Comparison of ENCODE assay signal across 17 cellular contexts in the genomic region with DNA sequence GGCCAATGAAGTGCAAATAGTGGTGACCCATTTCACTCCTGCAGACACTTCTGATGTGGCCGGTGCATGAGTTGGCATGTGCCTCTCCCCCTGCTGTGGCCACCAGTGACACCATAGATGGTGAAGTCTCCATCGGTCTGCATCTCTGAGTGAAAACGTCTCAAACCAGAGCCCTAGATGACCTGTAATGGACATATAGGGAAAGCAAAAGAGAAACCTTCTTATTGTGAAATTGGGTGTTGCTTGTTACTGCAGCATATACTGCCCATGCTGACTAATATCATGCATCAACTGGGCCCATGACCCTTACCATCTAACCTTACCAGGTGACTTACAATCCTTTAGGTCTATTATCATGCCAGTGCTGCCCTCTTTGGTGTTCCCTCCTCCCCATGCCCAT. TPM values are rescaled to one million over a fixed set of nuclear protein-coding genes. Genes with fewer than 3 reads are reported as not detected.
DNase-seq lines count a peak whose midpoint lies in the region; ATAC-seq, FAIRE-seq and TF ChIP-seq lines count a peak whose summit lies in the region.
"Had no signal": no experiment of that assay in that cellular context is flagged by ENCODE, and none has a peak within 500 bp of the region (broad histone marks: within the 10 kb centered on the region; RNA-seq: fewer than 3 reads in every experiment).

No MANE protein-coding gene starts in this region.

- peaks cover 21% of the 10 kb centered on the region for H3K4me1 Mint-ChIP-seq in activated naive CD8-positive, alpha-beta T cell treated with anti-CD3 and anti-CD28 coated beads, Interleukin-2, amount 50 U/mL, for 24 hours
- H3K4me1 Mint-ChIP-seq in neural crest cell: no peaks in the 10 kb centered on the region
- H3K4me1 Mint-ChIP-seq in stimulated activated naive B cell treated with anti-CD40 and anti-IgM and Interleukin-4, amounts not matched to agents 10 μg/mL and 1 μg/mL and 100 μg/mL, for 72 hours: peaks cover 17 to 22% of the 10 kb centered on the region in 2 donors

- H3K4me3 Mint-ChIP-seq in activated naive CD8-positive, alpha-beta T cell treated with anti-CD3 and anti-CD28 coated beads, Interleukin-2, amount 50 U/mL, for 24 hours: no peak overlapping the region
- no peak overlapping the region for H3K4me3 Mint-ChIP-seq in neural crest cell
- H3K4me3 Mint-ChIP-seq in stimulated activated naive B cell treated with anti-CD40 and anti-IgM and Interleukin-4, amounts not matched to agents 10 μg/mL and 1 μg/mL and 100 μg/mL, for 72 hours: no peak overlapping the region

- DNase-seq in HepG2 (ENCODE audit: low spot score) (no peak), right lobe of liver (no peak), neural crest cell (ENCODE audit: low read depth, low spot score) (no peak), T-helper 2 cell (no peak), left ventricle myocardium inferior (no peak)
- DNase-seq in activated naive CD8-positive, alpha-beta T cell treated with anti-CD3 and anti-CD28 coated beads, Interleukin-2, amount 50 U/mL, for 24 hours: no peak
- no peak for DNase-seq in stimulated activated naive B cell treated with anti-CD40 and anti-IgM and Interleukin-4, amounts not matched to agents 10 μg/mL and 1 μg/mL and 100 μg/mL, for 72 hours
- no peak for DNase-seq in activated CD8-positive, alpha-beta memory T cell treated with anti-CD3 and anti-CD28 coated beads for 24 hours
- DNase-seq: CD8-positive, alpha-beta T cell; GOT3; KG1; MV-4-11; NCI-H1694 treated with DMSO at 0.1 percent for 48 hours; SIG-M5 had no signal

- TF ChIP-seq EP300 in HepG2 (IDR thresholded peaks at IDR 0.05; ENCODE audit: low read depth in 2 of 2, low read length in 2 of 2): no peak
- no peak for TF ChIP-seq EP300 in HepG2 (CRISPR knock-in tag; IDR thresholded peaks at IDR 0.05; ENCODE audit: borderline replicate concordance)

- BruUV-seq in HepG2 (replicated peaks; lab: Mats Ljungman, UMichigan): no TSS peak

- H2AFZ ChIP-seq in HepG2 (ENCODE audit: low read length): no peak overlapping the region

- CTCF ChIA-PET in HepG2 (lab: Yijun Ruan, JAX; ENCODE audit: low intra/inter-chr PET ratio, low total read pairs): interaction anchor here (1.0 to 2.5 kb wide), 4 partner anchors 40 to 342 kb away, joined by 3 to 49 read pairs (median 8); partner anchors contain the start of gene CD6

- no peak for FAIRE-seq in HepG2 (lab: Jason Lieb, UNC)
- FAIRE-seq: GM12891, GM18507 had no signal

- no peak overlapping the region for H3K9ac ChIP-seq in HepG2 (ENCODE audit: insufficient read depth, low read depth, low read length)

- no peak overlapping the region for H3K27ac ChIP-seq in HepG2 (ENCODE audit: extremely low read length, insufficient read depth, low read length)
- H3K27ac ChIP-seq in right lobe of liver: no peak overlapping the region
- H3K27ac ChIP-seq in left ventricle myocardium inferior (replicated peaks): no peak overlapping the region
- H3K27ac ChIP-seq: RWPE1 had no signal

- H3K9me3 Mint-ChIP-seq in activated naive CD8-positive, alpha-beta T cell treated with anti-CD3 and anti-CD28 coated beads, Interleukin-2, amount 50 U/mL, for 24 hours: no peaks in the 10 kb centered on the region
- peaks cover 4% of the 10 kb centered on the region for H3K9me3 Mint-ChIP-seq in neural crest cell
- peaks cover 3 to 5% of the 10 kb centered on the region in 2 donors for H3K9me3 Mint-ChIP-seq in stimulated activated naive B cell treated with anti-CD40 and anti-IgM and Interleukin-4, amounts not matched to agents 10 μg/mL and 1 μg/mL and 100 μg/mL, for 72 hours
- H3K9me3 Mint-ChIP-seq: CD8-positive, alpha-beta T cell had no signal

- H4K20me1 ChIP-seq in HepG2 (ENCODE audit: insufficient read depth, low read length): no peaks in the 10 kb centered on the region

- H3K4me3 ChIP-seq in HepG2 (replicated peaks in 1 of 3; ENCODE audit: insufficient read depth in 1 of 3, low read depth in 2 of 3, low read length in 3 of 3) (no peak overlapping the region), right lobe of liver (no peak overlapping the region), left ventricle myocardium inferior (no peak overlapping the region)

- intact Hi-C loops in HepG2 (cut with micrococcal nuclease; ENCODE audit: unreplicated experiment) (loop anchor here (1.0 kb wide), 3 partner anchors 44 to 274 kb away; no protein-coding TSS in a partner anchor), right lobe of liver (cut with DNase I) (no loop called here), left ventricle myocardium inferior (cut with micrococcal nuclease) (no loop called here)

- no peak for TF ChIP-seq POLR2A in HepG2 (IDR thresholded peaks at IDR 0.05; ENCODE audit: insufficient read depth in 1 of 2, low read depth in 2 of 2, low read length in 2 of 2)
- TF ChIP-seq POLR2A in right lobe of liver (IDR thresholded peaks at IDR 0.05): no peak

- peak overlapping the region; percentile 3 for H3K27ac Mint-ChIP-seq in activated naive CD8-positive, alpha-beta T cell treated with anti-CD3 and anti-CD28 coated beads, Interleukin-2, amount 50 U/mL, for 24 hours
- H3K27ac Mint-ChIP-seq in neural crest cell (ENCODE audit: unreplicated experiment): peak overlapping the region; percentile 21
- peak overlapping the region; percentile 47 for H3K27ac Mint-ChIP-seq in stimulated activated naive B cell treated with anti-CD40 and anti-IgM and Interleukin-4, amounts not matched to agents 10 μg/mL and 1 μg/mL and 100 μg/mL, for 72 hours

- H3K79me2 ChIP-seq in HepG2 (ENCODE audit: insufficient read depth, low read length): no peaks in the 10 kb centered on the region

- WGBS in HepG2 (ENCODE audit: low lambda C conversion rate): 33% methylated on average over 3 of the region's 3 CpGs
- 81% methylated on average over 3 of the region's 3 CpGs for WGBS in right lobe of liver (ENCODE audit: insufficient coverage, low coverage, low lambda C conversion rate, missing lambda C conversion rate)

- TF ChIP-seq RAD21 in HepG2 (CRISPR knock-in tag; IDR thresholded peaks at IDR 0.05): no peak

- no peak for TF ChIP-seq CTCF in HepG2 (CRISPR knock-in tag; IDR thresholded peaks at IDR 0.05)
- TF ChIP-seq CTCF in right lobe of liver (IDR thresholded peaks at IDR 0.05): no peak
- TF ChIP-seq CTCF in neural crest cell (conservative IDR thresholded peaks at IDR 0.05): no peak
- TF ChIP-seq CTCF in left ventricle myocardium inferior (IDR thresholded peaks at IDR 0.05; ENCODE audit: borderline replicate concordance): no peak

- H3K27me3 ChIP-seq in HepG2 (ENCODE audit: control insufficient read depth in 1 of 2, insufficient read depth in 2 of 2, low read length in 2 of 2): peaks cover 1 to 37% of the 10 kb centered on the region in 2 experiments; a peak in 2 of 5 replicates
- H3K27me3 ChIP-seq in right lobe of liver: no peaks in the 10 kb centered on the region
- peaks cover 49% of the 10 kb centered on the region for H3K27me3 ChIP-seq in left ventricle myocardium inferior (ENCODE audit: low read depth)

- ATAC-seq in HepG2: no peak
- no peak for ATAC-seq in right lobe of liver
- ATAC-seq in activated naive CD8-positive, alpha-beta T cell treated with anti-CD3 and anti-CD28 coated beads, Interleukin-2, amount 50 U/mL, for 24 hours: no peak
- peak in 1 of 2 donors; percentile 23 for ATAC-seq in stimulated activated naive B cell treated with anti-CD40 and anti-IgM and Interleukin-4, amounts not matched to agents 10 μg/mL and 1 μg/mL and 100 μg/mL, for 72 hours (replicated peaks)
- ATAC-seq: CD8-positive, alpha-beta T cell had no signal

- POLR2A ChIA-PET in HepG2 (lab: Yijun Ruan, JAX): no interaction called here

- H3K36me3 Mint-ChIP-seq in activated naive CD8-positive, alpha-beta T cell treated with anti-CD3 and anti-CD28 coated beads, Interleukin-2, amount 50 U/mL, for 24 hours (ENCODE audit: low read depth): no peaks in the 10 kb centered on the region
- H3K36me3 Mint-ChIP-seq in neural crest cell (ENCODE audit: low read depth): no peaks in the 10 kb centered on the region
- peaks cover 0 to 4% of the 10 kb centered on the region in 2 donors for H3K36me3 Mint-ChIP-seq in stimulated activated naive B cell treated with anti-CD40 and anti-IgM and Interleukin-4, amounts not matched to agents 10 μg/mL and 1 μg/mL and 100 μg/mL, for 72 hours
- H3K36me3 Mint-ChIP-seq: CD8-positive, alpha-beta T cell had no signal

- no peaks in the 10 kb centered on the region for H3K4me1 ChIP-seq in HepG2 (ENCODE audit: insufficient read depth, low read length)
- H3K4me1 ChIP-seq in right lobe of liver: no peaks in the 10 kb centered on the region
- no peaks in the 10 kb centered on the region for H3K4me1 ChIP-seq in left ventricle myocardium inferior

- peaks cover 3% of the 10 kb centered on the region for H3K27me3 Mint-ChIP-seq in activated naive CD8-positive, alpha-beta T cell treated with anti-CD3 and anti-CD28 coated beads, Interleukin-2, amount 50 U/mL, for 24 hours
- peaks cover 26% of the 10 kb centered on the region for H3K27me3 Mint-ChIP-seq in neural crest cell (ENCODE audit: low read depth)
- H3K27me3 Mint-ChIP-seq in stimulated activated naive B cell treated with anti-CD40 and anti-IgM and Interleukin-4, amounts not matched to agents 10 μg/mL and 1 μg/mL and 100 μg/mL, for 72 hours: no peaks in the 10 kb centered on the region

- H3K9me3 ChIP-seq in HepG2 (ENCODE audit: low read length): no peaks in the 10 kb centered on the region
- H3K9me3 ChIP-seq in right lobe of liver: no peaks in the 10 kb centered on the region
- H3K9me3 ChIP-seq in left ventricle myocardium inferior (replicated peaks): peaks cover 4% of the 10 kb centered on the region

- H3K4me2 ChIP-seq in HepG2 (ENCODE audit: low read depth, low read length): no peak overlapping the region

- in situ Hi-C loops in HepG2 (cut with HindIII; ENCODE audit: extremely low pct_ligation_motif_present, low pct_unique_long_range_greater_than_20kb): no loop called here

- H3K36me3 ChIP-seq in HepG2 (replicated peaks in 1 of 2; ENCODE audit: control insufficient read depth in 1 of 2, insufficient read depth in 2 of 2, low read length in 2 of 2): no peaks in the 10 kb centered on the region
- H3K36me3 ChIP-seq in right lobe of liver: no peaks in the 10 kb centered on the region
- no peaks in the 10 kb centered on the region for H3K36me3 ChIP-seq in left ventricle myocardium inferior

RNA-seq across cellular contexts. Expression of gene VPS37C, which starts 11.7 kb away (rescaled TPM):
- total RNA-seq in HepG2 (2016; rRNA removed; fragmentation: Illumina TruSeq; extraction: Trizol): 8.0 and 8.8 TPM in 2 replicates
- 5.5 and 8.1 TPM in 2 replicates for total RNA-seq in HepG2 (2016; cell fraction: cytosol; rRNA removed; fragmentation: Illumina TruSeq; extraction: Trizol; ENCODE audit: low read depth)
- total RNA-seq in HepG2 (2016; cell fraction: insoluble cytoplasmic fraction; rRNA removed; fragmentation: Illumina TruSeq; extraction: Trizol): 6.1 and 10.4 TPM in 2 replicates
- total RNA-seq in HepG2 (2016; cell fraction: membrane; rRNA removed; fragmentation: Illumina TruSeq; extraction: Trizol): 9.9 and 11.8 TPM in 2 replicates
- 6.8 and 8.7 TPM in 2 replicates for total RNA-seq in HepG2 (2016; cell fraction: nucleus; rRNA removed; fragmentation: Illumina TruSeq; extraction: Trizol)
- polyA plus RNA-seq in HepG2 (2011; rRNA removed): 7.5 and 8.8 TPM in 2 replicates
- polyA plus RNA-seq in HepG2 (2011; cell fraction: cytosol; rRNA removed): 7.1 and 8.8 TPM in 2 replicates
- 17.8 and 18.7 TPM in 2 replicates for polyA plus RNA-seq in HepG2 (2011; cell fraction: nucleus; rRNA removed)
- polyA plus RNA-seq in HepG2 (2012): 9.1 and 10.1 TPM in 2 replicates
- polyA plus RNA-seq in HepG2 (2016; cell fraction: cytosol; fragmentation: Illumina TruSeq; extraction: Trizol; ENCODE audit: low read depth): 3.4 and 4.2 TPM in 2 replicates
- 8.1 and 12.2 TPM in 2 replicates for polyA plus RNA-seq in HepG2 (2016; cell fraction: insoluble cytoplasmic fraction; fragmentation: Illumina TruSeq; extraction: Trizol; ENCODE audit: low read depth)
- polyA plus RNA-seq in HepG2 (2016; cell fraction: membrane; fragmentation: Illumina TruSeq; extraction: Trizol; ENCODE audit: low read depth): 8.7 and 10.6 TPM in 2 replicates
- 14.6 and 15.9 TPM in 2 replicates for polyA plus RNA-seq in HepG2 (2016; cell fraction: nucleus; fragmentation: Illumina TruSeq; extraction: Trizol; ENCODE audit: insufficient read depth, low read depth)
- polyA minus RNA-seq in HepG2 (2011; rRNA and poly(A)+ RNA removed; ENCODE audit: low replicate concordance): 9.3 and 11.0 TPM in 2 replicates
- polyA minus RNA-seq in HepG2 (2011; cell fraction: cytosol; rRNA and poly(A)+ RNA removed): 2.6 and 4.1 TPM in 2 replicates
- 7.6 and 10.3 TPM in 2 replicates for polyA minus RNA-seq in HepG2 (2011; cell fraction: nucleus; rRNA and poly(A)+ RNA removed)
- total RNA-seq in right lobe of liver: 1 to 10 TPM; 4.6 to 7.6 (median 6.0) TPM
- 25.8 and 26.0 TPM in 2 replicates for total RNA-seq in neural crest cell
- total RNA-seq in left ventricle myocardium inferior: 15.8 TPM

RNA-seq across cellular contexts. Expression of gene PGA3, which starts 30.4 kb away (rescaled TPM):
- total RNA-seq in HepG2 (2016; rRNA removed; fragmentation: Illumina TruSeq; extraction: Trizol) (not detected in 2 replicates), right lobe of liver (under 1 TPM in 3 of 6 experiments, not detected in 3; 0.15 to 0.55 (median 0.23) TPM), neural crest cell (not detected in 2 replicates), left ventricle myocardium inferior (0.19 TPM)
- total RNA-seq in HepG2 (2016; cell fraction: cytosol; rRNA removed; fragmentation: Illumina TruSeq; extraction: Trizol; ENCODE audit: low read depth): not detected in 2 replicates
- total RNA-seq in HepG2 (2016; cell fraction: insoluble cytoplasmic fraction; rRNA removed; fragmentation: Illumina TruSeq; extraction: Trizol): not detected in 2 replicates
- total RNA-seq in HepG2 (2016; cell fraction: membrane; rRNA removed; fragmentation: Illumina TruSeq; extraction: Trizol): not detected in 2 replicates
- not detected in 2 replicates for total RNA-seq in HepG2 (2016; cell fraction: nucleus; rRNA removed; fragmentation: Illumina TruSeq; extraction: Trizol)
- polyA plus RNA-seq in HepG2 (2011; rRNA removed): not detected in 2 replicates
- not detected in 2 replicates for polyA plus RNA-seq in HepG2 (2011; cell fraction: cytosol; rRNA removed)
- not detected in 2 replicates for polyA plus RNA-seq in HepG2 (2011; cell fraction: nucleus; rRNA removed)
- not detected in 2 replicates for polyA plus RNA-seq in HepG2 (2012)
- not detected in 2 replicates for polyA plus RNA-seq in HepG2 (2016; cell fraction: cytosol; fragmentation: Illumina TruSeq; extraction: Trizol; ENCODE audit: low read depth)
- not detected in 2 replicates for polyA plus RNA-seq in HepG2 (2016; cell fraction: insoluble cytoplasmic fraction; fragmentation: Illumina TruSeq; extraction: Trizol; ENCODE audit: low read depth)
- not detected in 2 replicates for polyA plus RNA-seq in HepG2 (2016; cell fraction: membrane; fragmentation: Illumina TruSeq; extraction: Trizol; ENCODE audit: low read depth)
- not detected in 2 replicates for polyA plus RNA-seq in HepG2 (2016; cell fraction: nucleus; fragmentation: Illumina TruSeq; extraction: Trizol; ENCODE audit: insufficient read depth, low read depth)
- polyA minus RNA-seq in HepG2 (2011; rRNA and poly(A)+ RNA removed; ENCODE audit: low replicate concordance): not detected in 2 replicates
- not detected in 2 replicates for polyA minus RNA-seq in HepG2 (2011; cell fraction: cytosol; rRNA and poly(A)+ RNA removed)
- not detected in 2 replicates for polyA minus RNA-seq in HepG2 (2011; cell fraction: nucleus; rRNA and poly(A)+ RNA removed)
- total RNA-seq: CD8-positive, alpha-beta T cell had no signal

RNA-seq across cellular contexts. Expression of gene PGA4, which starts 49.3 kb away (rescaled TPM):
- total RNA-seq in HepG2 (2016; rRNA removed; fragmentation: Illumina TruSeq; extraction: Trizol) (not detected in 2 replicates), right lobe of liver (1 to 10 TPM in 1 of 6 experiments, under 1 TPM in 3, not detected in 2; 0.15 to 1.5 (median 0.52) TPM), neural crest cell (not detected in 2 replicates), left ventricle myocardium inferior (1.3 TPM)
- not detected in 2 replicates for total RNA-seq in HepG2 (2016; cell fraction: cytosol; rRNA removed; fragmentation: Illumina TruSeq; extraction: Trizol; ENCODE audit: low read depth)
- total RNA-seq in HepG2 (2016; cell fraction: insoluble cytoplasmic fraction; rRNA removed; fragmentation: Illumina TruSeq; extraction: Trizol): not detected in 2 replicates
- total RNA-seq in HepG2 (2016; cell fraction: membrane; rRNA removed; fragmentation: Illumina TruSeq; extraction: Trizol): not detected in 2 replicates
- not detected in 2 replicates for total RNA-seq in HepG2 (2016; cell fraction: nucleus; rRNA removed; fragmentation: Illumina TruSeq; extraction: Trizol)
- polyA plus RNA-seq in HepG2 (2011; rRNA removed): not detected in 2 replicates
- polyA plus RNA-seq in HepG2 (2011; cell fraction: cytosol; rRNA removed): not detected in 2 replicates
- not detected in 2 replicates for polyA plus RNA-seq in HepG2 (2011; cell fraction: nucleus; rRNA removed)
- polyA plus RNA-seq in HepG2 (2012): 0.17 TPM in 1 of 2 replicates, not detected in the other
- polyA plus RNA-seq in HepG2 (2016; cell fraction: cytosol; fragmentation: Illumina TruSeq; extraction: Trizol; ENCODE audit: low read depth): not detected in 2 replicates
- polyA plus RNA-seq in HepG2 (2016; cell fraction: insoluble cytoplasmic fraction; fragmentation: Illumina TruSeq; extraction: Trizol; ENCODE audit: low read depth): not detected in 2 replicates
- polyA plus RNA-seq in HepG2 (2016; cell fraction: membrane; fragmentation: Illumina TruSeq; extraction: Trizol; ENCODE audit: low read depth): not detected in 2 replicates
- polyA plus RNA-seq in HepG2 (2016; cell fraction: nucleus; fragmentation: Illumina TruSeq; extraction: Trizol; ENCODE audit: insufficient read depth, low read depth): not detected in 2 replicates
- 0.04 TPM in 1 of 2 replicates, not detected in the other for polyA minus RNA-seq in HepG2 (2011; rRNA and poly(A)+ RNA removed; ENCODE audit: low replicate concordance)
- not detected in 2 replicates for polyA minus RNA-seq in HepG2 (2011; cell fraction: cytosol; rRNA and poly(A)+ RNA removed)
- polyA minus RNA-seq in HepG2 (2011; cell fraction: nucleus; rRNA and poly(A)+ RNA removed): not detected in 2 replicates
- total RNA-seq: CD8-positive, alpha-beta T cell had no signal
